Comparison of ENCODE assay signal across 17 cellular contexts in the genomic region with DNA sequence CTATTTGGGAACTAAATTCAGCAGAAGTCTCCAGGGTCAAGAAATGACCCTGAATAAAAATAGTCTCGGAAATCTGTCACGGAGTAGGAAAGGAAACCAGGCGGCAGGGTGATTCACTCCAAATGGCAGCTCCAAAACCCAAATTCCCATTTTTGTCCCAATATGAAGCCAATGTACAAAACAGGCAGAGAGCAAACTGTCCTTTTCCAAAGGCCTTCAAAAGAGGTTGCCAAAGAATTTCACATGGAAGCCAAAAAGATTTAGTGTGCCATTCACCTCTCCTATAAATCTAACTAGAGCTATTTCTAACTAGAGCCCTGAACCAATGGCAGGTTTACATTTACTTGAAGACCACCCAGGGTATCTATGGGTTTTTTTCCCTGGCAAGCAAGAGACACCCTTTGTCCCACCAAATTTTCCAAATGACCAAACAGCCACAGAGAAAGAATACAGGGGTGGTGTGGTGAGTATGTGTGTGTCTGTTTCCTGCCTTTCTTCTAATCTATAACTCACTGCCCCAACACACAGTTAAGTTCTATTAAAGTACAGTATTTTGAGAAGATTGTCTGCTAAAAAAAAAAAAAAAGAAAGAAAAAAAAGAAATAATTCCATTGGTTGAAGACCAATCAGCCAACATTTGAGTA. TPM values are rescaled to one million over a fixed set of nuclear protein-coding genes. Genes with fewer than 3 reads are reported as not detected.
A peak's percentile ranks its signal among the peaks of the same experiment; 100 is the strongest.
DNase-seq lines count a peak whose midpoint lies in the region; ATAC-seq and TF ChIP-seq lines count a peak whose summit lies in the region.
"Had no signal": no experiment of that assay in that cellular context is flagged by ENCODE, and none has a peak within 500 bp of the region (broad histone marks: within the 10 kb centered on the region; RNA-seq: fewer than 3 reads in every experiment).

No MANE protein-coding gene starts in this region.

- H3K27ac ChIP-seq in GM23248 = peak overlapping the region; percentile 80
- H3K27ac ChIP-seq in esophagus squamous epithelium = peak overlapping the region; percentile 29 to 75 (median 57)
- peak overlapping the region; percentile 31 for H3K27ac ChIP-seq in subcutaneous abdominal adipose tissue (ENCODE audit: low read depth, low read length)

- H3K4me2 ChIP-seq in GM23248 (ENCODE audit: unreplicated experiment) = peak overlapping the region; percentile 55

- peak overlapping the region; percentile 22; the same call in 1 of the 2 replicates for H2AFZ ChIP-seq in GM23248

- H3K9me2 ChIP-seq in GM23248 (ENCODE audit: insufficient read depth) = no peaks in the 10 kb centered on the region

- no peak for TF ChIP-seq CTCF in esophagus squamous epithelium (IDR thresholded peaks at IDR 0.05)

- WGBS in GM23248 (ENCODE audit: low coverage in 1 of 2, low lambda C conversion rate in 2 of 2, missing lambda C conversion rate in 2 of 2), 2 experiments = 0 to 2% methylated on average over 3 of the region's 3 CpGs
- 38 to 64% methylated on average over 3 of the region's 3 CpGs for WGBS in esophagus squamous epithelium, 2 donors

- no peaks in the 10 kb centered on the region for H3K9me3 Mint-ChIP-seq in natural killer cell treated with Interleukin-12 subunit alpha and Interleukin-12 subunit beta and Interleukin-15 and Interleukin-18, amount 100 ng/mL, for 72 hours
- H3K9me3 Mint-ChIP-seq: IgD-negative memory B cell, immature natural killer cell, nephron had no signal

- ATAC-seq in natural killer cell treated with Interleukin-12 subunit alpha and Interleukin-12 subunit beta and Interleukin-15 and Interleukin-18, amount 100 ng/mL, for 72 hours = no peak
- no peak for ATAC-seq in GM18867 (IDR thresholded peaks at IDR 0.05; ENCODE audit: unreplicated experiment)
- ATAC-seq: esophagus mucosa had no signal

- no peaks in the 10 kb centered on the region for H4K20me1 ChIP-seq in GM23248 (ENCODE audit: insufficient read depth)

- H3K9me3 ChIP-seq in GM23248 (ENCODE audit: low read depth) (no peaks in the 10 kb centered on the region), esophagus squamous epithelium (no peaks in the 10 kb centered on the region), subcutaneous abdominal adipose tissue (ENCODE audit: control insufficient read depth in 5 of 5, low read length in 5 of 5) (no peaks in the 10 kb centered on the region)

- TF ChIP-seq POLR2A in esophagus squamous epithelium (IDR thresholded peaks at IDR 0.05) = no peak

- H3F3A ChIP-seq in GM23248 (ENCODE audit: insufficient read depth) = peaks cover 43% of the 10 kb centered on the region

- intact Hi-C loops in esophagus squamous epithelium (cut with DNase I) = no loop called here

- peaks cover 60% of the 10 kb centered on the region for H3K4me1 ChIP-seq in GM23248 (ENCODE audit: insufficient read depth)
- peaks cover 0 to 53% (median 6%) of the 10 kb centered on the region in 3 donors for H3K4me1 ChIP-seq in esophagus squamous epithelium
- H3K4me1 ChIP-seq in subcutaneous abdominal adipose tissue (ENCODE audit: control insufficient read depth in 5 of 5, insufficient read depth in 5 of 5, low read length in 5 of 5) = peaks cover 0 to 33% (median 15%) of the 10 kb centered on the region in 5 donors

- H3K27me3 Mint-ChIP-seq in natural killer cell treated with Interleukin-12 subunit alpha and Interleukin-12 subunit beta and Interleukin-15 and Interleukin-18, amount 100 ng/mL, for 72 hours = peaks cover 0 to 19% of the 10 kb centered on the region in 2 donors

- peak overlapping the region; percentile 38 for H3K9ac ChIP-seq in GM23248
- peak overlapping the region in 1 of 5 donors; percentile 43 for H3K9ac ChIP-seq in subcutaneous abdominal adipose tissue (ENCODE audit: low read length in 5 of 5)

- no peak overlapping the region for H3K27ac Mint-ChIP-seq in natural killer cell treated with Interleukin-12 subunit alpha and Interleukin-12 subunit beta and Interleukin-15 and Interleukin-18, amount 100 ng/mL, for 72 hours
- H3K27ac Mint-ChIP-seq: IgD-negative memory B cell, immature natural killer cell had no signal

- H3K4me1 Mint-ChIP-seq in natural killer cell treated with Interleukin-12 subunit alpha and Interleukin-12 subunit beta and Interleukin-15 and Interleukin-18, amount 100 ng/mL, for 72 hours (ENCODE audit: low read depth in 2 of 2) = peaks cover 5 to 12% of the 10 kb centered on the region in 2 donors

- in situ Hi-C loops in GM23248 (cut with MboI) = no loop called here

- H3K36me3 ChIP-seq in GM23248 (ENCODE audit: low read depth) (no peaks in the 10 kb centered on the region), esophagus squamous epithelium (no peaks in the 10 kb centered on the region), subcutaneous abdominal adipose tissue (ENCODE audit: control insufficient read depth in 5 of 5, insufficient read depth in 5 of 5, low read length in 5 of 5) (no peaks in the 10 kb centered on the region)

- peaks cover 84% of the 10 kb centered on the region for H3K79me2 ChIP-seq in GM23248 (ENCODE audit: insufficient read depth)

- H3K4me3 ChIP-seq in GM23248 = peak overlapping the region; percentile 54
- H3K4me3 ChIP-seq in esophagus squamous epithelium = no peak overlapping the region
- H3K4me3 ChIP-seq in subcutaneous abdominal adipose tissue (ENCODE audit: low read depth in 1 of 5, low read length in 5 of 5) = no peak overlapping the region

- H3K4me3 Mint-ChIP-seq in natural killer cell treated with Interleukin-12 subunit alpha and Interleukin-12 subunit beta and Interleukin-15 and Interleukin-18, amount 100 ng/mL, for 72 hours = no peak overlapping the region
- H3K4me3 Mint-ChIP-seq: IgD-negative memory B cell, immature natural killer cell, nephron had no signal

- peak; percentile 71 for DNase-seq in GM23248
- DNase-seq in esophagus squamous epithelium (lab: John Stamatoyannopoulos, UW) = no peak
- DNase-seq in lung microvascular endothelial cell (ENCODE audit: low read depth in 2 of 2) = peak; percentile 50 to 75
- no peak for DNase-seq in NK-92 treated with Interleukin-12 subunit alpha and Interleukin-12 subunit beta, amount 100 ng/mL, for 24 hours (lab: John Stamatoyannopoulos, UW)
- DNase-seq in natural killer cell treated with Interleukin-12 subunit alpha and Interleukin-12 subunit beta and Interleukin-15 and Interleukin-18, amount 100 ng/mL, for 72 hours (ENCODE audit: low spot score) = no peak
- no peak for DNase-seq in activated CD8-positive, alpha-beta memory T cell treated with anti-CD3 and anti-CD28 coated beads for 24 hours
- DNase-seq: activated CD4-positive, alpha-beta T cell treated with anti-CD3 and anti-CD28 coated beads, Interleukin-2, amount 50 U/mL, for 1 hour; activated gamma-delta T cell treated with Interleukin-2 at 50 U/mL for 16 hours; caudate nucleus; immature natural killer cell; NCI-H1436; stimulated activated CD4-positive, alpha-beta T cell treated with anti-CD3 and anti-CD28 coated beads, Interleukin-15, amount 100 ng/mL, for 24 hours had no signal

- H3K27me3 ChIP-seq in GM23248 (replicated peaks; ENCODE audit: insufficient read depth) (no peaks in the 10 kb centered on the region), esophagus squamous epithelium (no peaks in the 10 kb centered on the region), subcutaneous abdominal adipose tissue (ENCODE audit: control insufficient read depth in 5 of 5, insufficient read depth in 4 of 5, low read length in 5 of 5) (no peaks in the 10 kb centered on the region)

- H3K36me3 Mint-ChIP-seq in natural killer cell treated with Interleukin-12 subunit alpha and Interleukin-12 subunit beta and Interleukin-15 and Interleukin-18, amount 100 ng/mL, for 72 hours = no peaks in the 10 kb centered on the region
- H3K36me3 Mint-ChIP-seq: immature natural killer cell had no signal

RNA-seq across cellular contexts. Expression of gene MYO1D, which starts 6.8 kb away (rescaled TPM):
- total RNA-seq in GM23248 (2014; rRNA removed; shearing (Covaris generic)) = 99.5 and 103 TPM in 2 replicates
- 54.1 and 54.5 TPM in 2 replicates for polyA plus RNA-seq in GM23248 (2016; fragmentation: Nextera tagmentation; extraction: Ambion mirVana)
- total RNA-seq in esophagus squamous epithelium (10 to 100 TPM; 58.8 to 86.8 (median 64.3) TPM), lung microvascular endothelial cell (56.3 and 57.8 TPM in 2 replicates)
- 10 to 100 TPM; 25.7 to 25.8 TPM for total RNA-seq in natural killer cell treated with Interleukin-12 subunit alpha and Interleukin-12 subunit beta and Interleukin-15 and Interleukin-18, amount 100 ng/mL, for 72 hours

RNA-seq across cellular contexts. Expression of gene TMEM98, which starts 57.8 kb away (rescaled TPM):
- 143 and 148 TPM in 2 replicates for total RNA-seq in GM23248 (2014; rRNA removed; shearing (Covaris generic))
- polyA plus RNA-seq in GM23248 (2016; fragmentation: Nextera tagmentation; extraction: Ambion mirVana) = 153 and 157 TPM in 2 replicates
- total RNA-seq in esophagus squamous epithelium (10 to 100 TPM in 3 of 4 donors, 1 to 10 TPM in 1; 6.4 to 61.4 (median 27.8) TPM), lung microvascular endothelial cell (56.9 and 81.7 TPM in 2 replicates)
- total RNA-seq in natural killer cell treated with Interleukin-12 subunit alpha and Interleukin-12 subunit beta and Interleukin-15 and Interleukin-18, amount 100 ng/mL, for 72 hours = under 1 TPM; 0.59 to 0.76 TPM
- polyA plus RNA-seq: IgD-negative memory B cell, immature natural killer cell had no signal

Comparison
In these comparisons a context has a peak if more than half of its experiments do, and no peak if none do; other contexts are left out.
1. DNase-seq: peak in GM23248 (single experiment) and lung microvascular endothelial cell (2 of 2); none in esophagus squamous epithelium (single experiment), NK-92 treated with Interleukin-12 subunit alpha and Interleukin-12 subunit beta, amount 100 ng/mL, for 24 hours (single experiment), natural killer cell treated with Interleukin-12 subunit alpha and Interleukin-12 subunit beta and Interleukin-15 and Interleukin-18, amount 100 ng/mL, for 72 hours (single experiment) and activated CD8-positive, alpha-beta memory T cell treated with anti-CD3 and anti-CD28 coated beads for 24 hours (single experiment).
2. RNA of gene TMEM98, which starts 57.8 kb away (total RNA-seq): 143 to 148 TPM in GM23248, 56.9 to 81.7 TPM in lung microvascular endothelial cell and 6.4 to 61.4 TPM in esophagus squamous epithelium; 0.59 to 0.76 TPM in natural killer cell treated with Interleukin-12 subunit alpha and Interleukin-12 subunit beta and Interleukin-15 and Interleukin-18, amount 100 ng/mL, for 72 hours; every median in the first group is over 4 times any median in the second.
3. Peak in every context shown above with its lines, with median percentiles within 50 percentile points of each other: H3K27ac ChIP-seq.